Comparison of ENCODE assay signal across 8 cellular contexts in the genomic region with DNA sequence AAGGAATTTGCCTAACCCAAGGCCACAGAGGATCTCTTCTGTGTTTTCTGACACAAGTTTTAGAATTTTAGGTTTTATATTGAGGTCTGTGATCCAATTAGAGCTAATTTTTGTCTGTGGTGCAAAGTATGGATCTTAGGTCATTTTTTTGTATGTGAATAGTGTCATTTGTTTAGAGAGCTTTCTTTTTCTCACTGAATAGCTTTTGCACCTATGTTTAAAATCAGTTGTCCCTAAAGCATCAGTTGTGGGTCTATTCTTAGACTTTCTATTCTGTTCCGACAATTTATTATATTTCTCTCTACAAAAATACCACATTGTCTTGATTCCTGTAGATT. TPM values are rescaled to one million over a fixed set of nuclear protein-coding genes. Genes with fewer than 3 reads are reported as not detected.
DNase-seq lines count a peak whose midpoint lies in the region; ATAC-seq and TF ChIP-seq lines count a peak whose summit lies in the region.

No MANE protein-coding gene starts in this region.

- H3K9me3 Mint-ChIP-seq in activated T-helper 1 cell treated with anti-CD3 and anti-CD28 coated beads, Interleukin-12 subunit alpha, Interleukin-12 subunit beta, Interleukin-2, Interleukin-4 antibody, amounts not matched to agents 30 ng/mL and 10 ng/mL and 1 ng/mL, durations not matched to agents 14 hours and 24 hours and 36 hours, result no peaks in the 10 kb centered on the region

- peak overlapping the region; percentile 91 for H3K4me3 Mint-ChIP-seq in activated T-helper 1 cell treated with anti-CD3 and anti-CD28 coated beads, Interleukin-12 subunit alpha, Interleukin-12 subunit beta, Interleukin-2, Interleukin-4 antibody, amounts not matched to agents 30 ng/mL and 10 ng/mL and 1 ng/mL, durations not matched to agents 14 hours and 24 hours and 36 hours

- peak overlapping the region; percentile 95 to 96 for H3K27ac ChIP-seq in left lung
- H3K27ac ChIP-seq in upper lobe of right lung, result peak overlapping the region; percentile 97

- no peak for DNase-seq in activated T-helper 1 cell treated with anti-CD3 and anti-CD28 coated beads, Interleukin-12 subunit alpha, Interleukin-12 subunit beta, Interleukin-2, Interleukin-4 antibody, amounts not matched to agents 30 ng/mL and 10 ng/mL and 1 ng/mL, durations not matched to agents 14 hours and 24 hours and 36 hours (ENCODE audit: low spot score)
- DNase-seq in left lung (no peak), upper lobe of right lung (no peak), GM03348 (ENCODE audit: low spot score) (no peak), NCI-H2196 (lab: John Stamatoyannopoulos, UW; ENCODE audit: unreplicated experiment) (no peak), germinal center (ENCODE audit: low spot score) (no peak)

- TF ChIP-seq CTCF in left lung (IDR thresholded peaks at IDR 0.05) (no peak), upper lobe of right lung (IDR thresholded peaks at IDR 0.05) (no peak)

- H3K27me3 Mint-ChIP-seq in activated T-helper 1 cell treated with anti-CD3 and anti-CD28 coated beads, Interleukin-12 subunit alpha, Interleukin-12 subunit beta, Interleukin-2, Interleukin-4 antibody, amounts not matched to agents 30 ng/mL and 10 ng/mL and 1 ng/mL, durations not matched to agents 14 hours and 24 hours and 36 hours (ENCODE audit: insufficient read depth), result no peaks in the 10 kb centered on the region

- H3K27ac Mint-ChIP-seq in activated T-helper 1 cell treated with anti-CD3 and anti-CD28 coated beads, Interleukin-12 subunit alpha, Interleukin-12 subunit beta, Interleukin-2, Interleukin-4 antibody, amounts not matched to agents 30 ng/mL and 10 ng/mL and 1 ng/mL, durations not matched to agents 14 hours and 24 hours and 36 hours, result peak overlapping the region; percentile 88

- peaks cover 0 to 14% of the 10 kb centered on the region in 2 donors for H3K36me3 ChIP-seq in left lung
- peaks cover 11% of the 10 kb centered on the region for H3K36me3 ChIP-seq in upper lobe of right lung

- H3K9me3 ChIP-seq in left lung (no peaks in the 10 kb centered on the region), upper lobe of right lung (no peaks in the 10 kb centered on the region)

- H3K36me3 Mint-ChIP-seq in activated T-helper 1 cell treated with anti-CD3 and anti-CD28 coated beads, Interleukin-12 subunit alpha, Interleukin-12 subunit beta, Interleukin-2, Interleukin-4 antibody, amounts not matched to agents 30 ng/mL and 10 ng/mL and 1 ng/mL, durations not matched to agents 14 hours and 24 hours and 36 hours (ENCODE audit: low read depth), result peaks cover 10% of the 10 kb centered on the region

- H3K4me1 Mint-ChIP-seq in activated T-helper 1 cell treated with anti-CD3 and anti-CD28 coated beads, Interleukin-12 subunit alpha, Interleukin-12 subunit beta, Interleukin-2, Interleukin-4 antibody, amounts not matched to agents 30 ng/mL and 10 ng/mL and 1 ng/mL, durations not matched to agents 14 hours and 24 hours and 36 hours (ENCODE audit: low read depth), result peaks cover 40% of the 10 kb centered on the region

- ATAC-seq in GM18519 (IDR thresholded peaks at IDR 0.05; ENCODE audit: low FRiP score, unreplicated experiment), result peak; percentile 14
- ATAC-seq in HG02759 (IDR thresholded peaks at IDR 0.05; ENCODE audit: unreplicated experiment), result peak; percentile 3
- no peak for ATAC-seq in left lung
- no peak for ATAC-seq in upper lobe of right lung

- H3K4me3 ChIP-seq in left lung, result peak overlapping the region; percentile 71 to 91
- H3K4me3 ChIP-seq in upper lobe of right lung, result peak overlapping the region; percentile 96

- H3K4me1 ChIP-seq in left lung (peaks cover 4 to 36% of the 10 kb centered on the region in 2 donors), upper lobe of right lung (peaks cover 4% of the 10 kb centered on the region)

- intact Hi-C loops in activated T-helper 1 cell treated with anti-CD3 and anti-CD28 coated beads, Interleukin-12 subunit alpha, Interleukin-12 subunit beta, Interleukin-2, Interleukin-4 antibody, amounts not matched to agents 30 ng/mL and 10 ng/mL and 1 ng/mL, durations not matched to agents 14 hours and 24 hours and 36 hours (cut with micrococcal nuclease), result loop anchor here (1.0 to 10.0 kb wide), 7 partner anchors 142 to 1260 kb away; a partner anchor contains a TSS
- intact Hi-C loops in left lung (cut with DNase I) (no loop called here), upper lobe of right lung (cut with DNase I) (no loop called here)

- no peaks in the 10 kb centered on the region for H3K27me3 ChIP-seq in left lung
- H3K27me3 ChIP-seq in upper lobe of right lung, result no peaks in the 10 kb centered on the region

RNA-seq across cellular contexts. Expression of a gene that starts 0.3 kb away (rescaled TPM):
- total RNA-seq in activated T-helper 1 cell treated with anti-CD3 and anti-CD28 coated beads, Interleukin-12 subunit alpha, Interleukin-12 subunit beta, Interleukin-2, Interleukin-4 antibody, amounts not matched to agents 30 ng/mL and 10 ng/mL and 1 ng/mL, durations not matched to agents 14 hours and 24 hours and 36 hours, result 19.8 and 24.4 TPM in 2 replicates
- 10 to 100 TPM; 16.0 to 20.3 TPM for total RNA-seq in left lung
- total RNA-seq in upper lobe of right lung, result 19.5 TPM

RNA-seq across cellular contexts. Expression of a gene that starts 41.3 kb away (rescaled TPM):
- 36.0 and 42.9 TPM in 2 replicates for total RNA-seq in activated T-helper 1 cell treated with anti-CD3 and anti-CD28 coated beads, Interleukin-12 subunit alpha, Interleukin-12 subunit beta, Interleukin-2, Interleukin-4 antibody, amounts not matched to agents 30 ng/mL and 10 ng/mL and 1 ng/mL, durations not matched to agents 14 hours and 24 hours and 36 hours
- total RNA-seq in left lung (10 to 100 TPM; 22.9 to 27.1 TPM), upper lobe of right lung (22.9 TPM)

Comparison
In these comparisons a context has a peak if more than half of its experiments do, and no peak if none do; other contexts are left out.
1. ATAC-seq: peak in GM18519 (single experiment) and HG02759 (single experiment); none in left lung (single experiment) and upper lobe of right lung (single experiment).